15 cellular contexts compared by ENCODE assay signal in the genomic region with DNA sequence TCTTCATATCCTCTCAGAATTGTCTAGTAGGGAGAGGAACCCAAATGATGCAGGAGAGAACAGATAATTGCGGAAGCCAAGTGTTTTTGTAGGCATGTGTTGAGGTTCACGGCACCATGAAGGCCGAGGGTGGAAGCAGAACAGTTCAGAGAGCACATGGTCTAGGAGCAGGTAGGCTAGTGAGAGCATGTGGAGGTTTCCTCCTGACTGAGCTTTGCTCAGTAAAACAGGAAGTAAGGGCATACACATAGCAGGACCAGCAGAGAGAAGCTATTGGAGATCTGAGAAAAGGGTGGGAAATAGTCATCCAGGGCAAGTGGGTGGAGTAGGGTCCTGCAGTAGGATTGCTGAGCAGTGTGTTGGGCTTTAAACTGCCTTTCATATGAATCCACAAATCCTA.
"Had no signal": no experiment of that assay in that cellular context is flagged by ENCODE, and none has a peak within 500 bp of the region (broad histone marks: within the 10 kb centered on the region; RNA-seq: fewer than 3 reads in every experiment).

No MANE protein-coding gene starts in this region.

- H3K27me3 ChIP-seq: cardiac muscle cell, gastrocnemius medialis, heart left ventricle, transverse colon had no signal

- H3K9me3 ChIP-seq: gastrocnemius medialis, heart left ventricle, transverse colon had no signal

- H3K4me1 ChIP-seq: gastrocnemius medialis, transverse colon had no signal

- H3K27ac ChIP-seq: cardiac muscle cell, gastrocnemius medialis, heart left ventricle, transverse colon had no signal

- H3K36me3 ChIP-seq: cardiac muscle cell, gastrocnemius medialis, heart left ventricle, transverse colon had no signal

- ATAC-seq: activated T-cell treated with anti-CD3 and anti-CD28 coated beads, Interleukin-2, amount 50 U/mL, for 72 hours; gastrocnemius medialis; heart left ventricle had no signal

- DNase-seq: activated CD4-positive, alpha-beta T cell treated with anti-CD3 and anti-CD28 coated beads, Interleukin-2, amount 10 ng/mL, durations not matched to agents 7 days and 5 days; activated CD8-positive, alpha-beta memory T cell treated with anti-CD3 and anti-CD28 coated beads, Interleukin-2, amount 50 U/mL, for 48 hours; activated gamma-delta T cell; activated T-cell treated with anti-CD3 and anti-CD28 coated beads, Interleukin-2, amount 50 U/mL, for 72 hours; erythroblast; gastrocnemius medialis; heart left ventricle; immature natural killer cell; mesenchymal stem cell; natural killer cell; nucleus accumbens; stimulated activated CD4-positive, alpha-beta T cell treated with anti-CD3 and anti-CD28 coated beads, Interleukin-2, amount 100 ng/mL, for 48 hours; stimulated activated naive CD4-positive, alpha-beta T cell; transverse colon had no signal

- H3K4me3 ChIP-seq: cardiac muscle cell, gastrocnemius medialis, heart left ventricle, transverse colon had no signal
